Comparison of ENCODE assay signal across 24 cellular contexts in the genomic region with DNA sequence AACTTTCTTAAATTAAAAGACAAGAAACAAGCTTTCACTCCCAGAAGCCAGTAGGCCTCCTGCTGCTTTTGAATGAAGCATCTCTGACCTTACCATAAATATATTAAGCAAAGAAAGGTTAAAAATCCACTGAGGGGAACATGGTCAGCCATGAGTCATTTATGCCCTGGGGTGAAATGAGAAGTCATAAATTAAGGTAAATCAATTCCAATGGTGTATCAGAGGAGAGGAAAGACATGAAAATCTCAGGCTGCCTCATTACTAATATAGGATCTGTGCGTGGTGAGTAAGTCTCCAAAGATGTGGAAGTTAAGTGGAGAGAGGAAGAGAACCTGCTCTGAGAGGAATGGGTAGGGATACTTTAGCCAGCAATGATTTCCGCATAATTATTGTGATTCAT.
DNase-seq lines count a peak whose midpoint lies in the region; ATAC-seq and TF ChIP-seq lines count a peak whose summit lies in the region.
"Had no signal": no experiment of that assay in that cellular context is flagged by ENCODE, and none has a peak within 500 bp of the region (broad histone marks: within the 10 kb centered on the region; RNA-seq: fewer than 3 reads in every experiment).

No MANE protein-coding gene starts in this region.

- peak overlapping the region; percentile 91 for H3K27ac ChIP-seq in RWPE2 (ENCODE audit: poor library complexity, severe bottlenecking)
- H3K27ac ChIP-seq: esophagus muscularis mucosa, left lung, parathyroid adenoma, upper lobe of right lung, WERI-Rb-1 had no signal

- peak; percentile 99 for ATAC-seq in RWPE2 (ENCODE audit: low read depth)
- peak; percentile 34 for ATAC-seq in esophagus mucosa
- no peak for ATAC-seq in GM18517 (IDR thresholded peaks at IDR 0.05; ENCODE audit: unreplicated experiment)
- no peak for ATAC-seq in HG02870 (IDR thresholded peaks at IDR 0.05; ENCODE audit: unreplicated experiment)
- ATAC-seq: CD8-positive, alpha-beta T cell; left lung; stimulated activated effector memory CD8-positive, alpha-beta T cell treated with anti-CD3 and anti-CD28 coated beads, Interleukin-12 subunit alpha, Interleukin-12 subunit beta, amount 100 ng/mL, for 72 hours; upper lobe of right lung had no signal

- H3K9me3 ChIP-seq in RWPE2 (ENCODE audit: severe bottlenecking), result no peaks in the 10 kb centered on the region
- H3K9me3 ChIP-seq: esophagus muscularis mucosa, left lung, upper lobe of right lung had no signal

- H3K4me3 ChIP-seq in RWPE2 (ENCODE audit: severe bottlenecking), result no peak overlapping the region
- H3K4me3 ChIP-seq: esophagus muscularis mucosa, left lung, upper lobe of right lung had no signal

- peak; percentile 95 for DNase-seq in A172 (ENCODE audit: low spot score)
- peak; percentile 94 for DNase-seq in HCEC 1CT
- no peak for DNase-seq in RWPE2 (ENCODE audit: low spot score)
- DNase-seq in LoVo (ENCODE audit: low spot score), result no peak
- DNase-seq in foreskin melanocyte, result no peak
- DNase-seq: 8988T; activated gamma-delta T cell; aorta; CD8-positive, alpha-beta T cell; GDM1; hypothalamus; left lung; MM.1S; NCI-H1930; NCI-H526 treated with DMSO at 0.1 percent for 48 hours; small intestine; upper lobe of right lung; WERI-Rb-1 had no signal

- H3K4me1 ChIP-seq in RWPE2 (ENCODE audit: insufficient read depth, poor library complexity, severe bottlenecking), result peaks cover 18% of the 10 kb centered on the region
- H3K4me1 ChIP-seq: left lung, parathyroid adenoma, upper lobe of right lung had no signal

- TF ChIP-seq CTCF in RWPE2 (IDR thresholded peaks at IDR 0.05; ENCODE audit: poor library complexity, severe bottlenecking), result no peak

- H3K27me3 ChIP-seq in RWPE2 (ENCODE audit: insufficient read depth, poor library complexity, severe bottlenecking), result no peaks in the 10 kb centered on the region
- H3K27me3 ChIP-seq: esophagus muscularis mucosa, left lung, upper lobe of right lung had no signal

- no peaks in the 10 kb centered on the region for H3K36me3 ChIP-seq in RWPE2 (ENCODE audit: low read depth)
- H3K36me3 ChIP-seq: esophagus muscularis mucosa, left lung, upper lobe of right lung, WERI-Rb-1 had no signal

Comparison
In these comparisons a context has a peak if more than half of its experiments do, and no peak if none do; other contexts are left out.
1. DNase-seq: peak in A172 (single experiment) and HCEC 1CT (single experiment); none in RWPE2 (single experiment), LoVo (single experiment) and foreskin melanocyte (single experiment).
2. ATAC-seq: peak in RWPE2 (single experiment) and esophagus mucosa (single experiment); none in GM18517 (single experiment) and HG02870 (single experiment).